8 cellular contexts compared by ENCODE assay signal in the genomic region with DNA sequence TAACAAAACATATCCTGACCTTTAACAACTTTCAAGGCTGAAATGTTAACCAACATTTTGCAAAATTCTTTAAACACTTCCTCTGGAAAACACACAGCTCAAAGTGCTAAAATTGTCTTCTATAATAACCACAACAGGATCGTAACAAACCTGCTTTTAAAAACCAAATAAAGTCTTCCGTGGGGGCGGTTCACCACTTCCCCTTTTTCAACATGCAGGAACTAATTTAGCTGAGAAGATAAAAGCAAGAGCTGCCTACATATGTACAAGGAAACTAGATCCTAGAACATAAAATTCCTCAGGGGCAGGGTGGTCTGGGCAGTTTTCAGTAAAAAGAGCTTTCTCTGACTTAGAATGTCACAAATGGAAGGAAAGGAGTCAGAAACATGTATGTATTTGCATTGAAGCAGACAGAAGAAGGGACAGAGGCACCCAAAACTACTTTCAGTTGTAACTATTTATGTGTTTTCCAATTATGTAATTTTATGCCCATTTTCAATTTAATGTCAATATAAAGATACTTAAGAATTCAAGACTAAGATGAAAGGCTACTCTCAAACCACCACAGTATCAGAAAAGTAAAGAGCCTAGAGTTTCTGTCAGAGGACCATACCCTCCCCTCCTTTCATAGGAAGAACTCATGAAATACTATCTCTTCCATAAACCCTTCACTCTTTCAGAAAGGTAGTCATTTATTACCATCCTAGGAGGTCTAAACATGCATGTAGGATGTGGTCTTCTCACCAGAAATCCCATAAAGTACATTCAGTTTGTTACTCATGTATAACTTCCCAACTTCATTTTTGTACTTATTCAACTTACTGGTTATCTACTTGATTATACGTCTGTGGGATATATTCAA.
DNase-seq lines count a peak whose midpoint lies in the region; ATAC-seq and TF ChIP-seq lines count a peak whose summit lies in the region.

No MANE protein-coding gene starts in this region.

- H4K20me1 ChIP-seq in neural progenitor cell (ENCODE audit: low read depth), result no peaks in the 10 kb centered on the region

- H3K9me3 ChIP-seq in neural progenitor cell (ENCODE audit: low read depth), result no peaks in the 10 kb centered on the region

- no peak overlapping the region for H2AFZ ChIP-seq in neural progenitor cell (replicated peaks)

- no peaks in the 10 kb centered on the region for H3K4me1 ChIP-seq in neural progenitor cell

- TF ChIP-seq CTCF in HL-60 (IDR thresholded peaks at IDR 0.05; ENCODE audit: insufficient read depth, low read length) (no peak), neural progenitor cell (IDR thresholded peaks at IDR 0.05) (no peak)

- H3K27me3 ChIP-seq in HL-60 (ENCODE audit: insufficient read depth, poor library complexity, severe bottlenecking), result no peaks in the 10 kb centered on the region
- no peaks in the 10 kb centered on the region for H3K27me3 ChIP-seq in neural progenitor cell

- peaks cover 2 to 6% of the 10 kb centered on the region in 2 donors for H3K9me3 Mint-ChIP-seq in activated T-cell treated with anti-CD3 and anti-CD28 coated beads, Interleukin-2, amount 50 U/mL, for 72 hours
- H3K9me3 Mint-ChIP-seq in neural progenitor cell, result peaks cover 6% of the 10 kb centered on the region

- DNase-seq in HL-60 (ENCODE audit: low read depth in 1 of 2, low spot score in 1 of 2) (peak; percentile 20 to 73), sciatic nerve (ENCODE audit: low spot score) (no peak), neural progenitor cell (ENCODE audit: low spot score) (no peak), NCI-H2171 (lab: John Stamatoyannopoulos, UW) (no peak), NCI-H187 (lab: John Stamatoyannopoulos, UW) (no peak)
- DNase-seq in activated T-cell treated with anti-CD3 and anti-CD28 coated beads, Interleukin-2, amount 50 U/mL, for 72 hours, result peak; percentile 3 to 19

- ATAC-seq in GM18502 (IDR thresholded peaks at IDR 0.05; ENCODE audit: poor library complexity, unreplicated experiment), result peak; percentile 95
- ATAC-seq in GM21515 (IDR thresholded peaks at IDR 0.05; ENCODE audit: unreplicated experiment), result peak; percentile 93
- ATAC-seq in activated T-cell treated with anti-CD3 and anti-CD28 coated beads, Interleukin-2, amount 50 U/mL, for 72 hours (replicated peaks in 1 of 2), result peak in 1 of 2 donors; percentile 44
- ATAC-seq in sciatic nerve, result peak; percentile 49

- no peaks in the 10 kb centered on the region for H3K79me2 ChIP-seq in neural progenitor cell (ENCODE audit: low read depth)

- H3K4me2 ChIP-seq in neural progenitor cell, result no peak overlapping the region

- H3K4me3 Mint-ChIP-seq in activated T-cell treated with anti-CD3 and anti-CD28 coated beads, Interleukin-2, amount 50 U/mL, for 72 hours, result peak overlapping the region; percentile 62 to 92
- H3K4me3 Mint-ChIP-seq in neural progenitor cell, result no peak overlapping the region

- H3K36me3 Mint-ChIP-seq in activated T-cell treated with anti-CD3 and anti-CD28 coated beads, Interleukin-2, amount 50 U/mL, for 72 hours (ENCODE audit: insufficient read depth in 2 of 2), result peaks cover 2 to 6% of the 10 kb centered on the region in 2 donors
- no peaks in the 10 kb centered on the region for H3K36me3 Mint-ChIP-seq in neural progenitor cell

- H3K36me3 ChIP-seq in neural progenitor cell, result no peaks in the 10 kb centered on the region

- intact Hi-C loops in sciatic nerve (cut with DNase I), result no loop called here

- H3K4me3 ChIP-seq in HL-60 (replicated peaks; ENCODE audit: insufficient read depth, low read length) (no peak overlapping the region), neural progenitor cell (no peak overlapping the region)

- H3K9ac ChIP-seq in neural progenitor cell, result no peak overlapping the region

- H3K27ac Mint-ChIP-seq in activated T-cell treated with anti-CD3 and anti-CD28 coated beads, Interleukin-2, amount 50 U/mL, for 72 hours, result peak overlapping the region; percentile 95
- no peak overlapping the region for H3K27ac Mint-ChIP-seq in neural progenitor cell

- H3K27ac ChIP-seq in HL-60 (replicated peaks) (peak overlapping the region; percentile 75), neural progenitor cell (no peak overlapping the region)

- H3K27me3 Mint-ChIP-seq in activated T-cell treated with anti-CD3 and anti-CD28 coated beads, Interleukin-2, amount 50 U/mL, for 72 hours (ENCODE audit: low read depth), result no peaks in the 10 kb centered on the region
- no peaks in the 10 kb centered on the region for H3K27me3 Mint-ChIP-seq in neural progenitor cell (ENCODE audit: insufficient read depth, low read depth)

- H3K4me1 Mint-ChIP-seq in activated T-cell treated with anti-CD3 and anti-CD28 coated beads, Interleukin-2, amount 50 U/mL, for 72 hours (ENCODE audit: low read depth), result peaks cover 37% of the 10 kb centered on the region
- no peaks in the 10 kb centered on the region for H3K4me1 Mint-ChIP-seq in neural progenitor cell

- H3F3A ChIP-seq in neural progenitor cell (ENCODE audit: low read depth), result no peaks in the 10 kb centered on the region

Comparison
In these comparisons a context has a peak if more than half of its experiments do, and no peak if none do; other contexts are left out.
1. DNase-seq: peak in HL-60 (2 of 2) and activated T-cell treated with anti-CD3 and anti-CD28 coated beads, Interleukin-2, amount 50 U/mL, for 72 hours (2 of 2); none in sciatic nerve (single experiment), neural progenitor cell (single experiment), NCI-H2171 (single experiment) and NCI-H187 (0 of 2).